21 cellular contexts compared by ENCODE assay signal in the genomic region with DNA sequence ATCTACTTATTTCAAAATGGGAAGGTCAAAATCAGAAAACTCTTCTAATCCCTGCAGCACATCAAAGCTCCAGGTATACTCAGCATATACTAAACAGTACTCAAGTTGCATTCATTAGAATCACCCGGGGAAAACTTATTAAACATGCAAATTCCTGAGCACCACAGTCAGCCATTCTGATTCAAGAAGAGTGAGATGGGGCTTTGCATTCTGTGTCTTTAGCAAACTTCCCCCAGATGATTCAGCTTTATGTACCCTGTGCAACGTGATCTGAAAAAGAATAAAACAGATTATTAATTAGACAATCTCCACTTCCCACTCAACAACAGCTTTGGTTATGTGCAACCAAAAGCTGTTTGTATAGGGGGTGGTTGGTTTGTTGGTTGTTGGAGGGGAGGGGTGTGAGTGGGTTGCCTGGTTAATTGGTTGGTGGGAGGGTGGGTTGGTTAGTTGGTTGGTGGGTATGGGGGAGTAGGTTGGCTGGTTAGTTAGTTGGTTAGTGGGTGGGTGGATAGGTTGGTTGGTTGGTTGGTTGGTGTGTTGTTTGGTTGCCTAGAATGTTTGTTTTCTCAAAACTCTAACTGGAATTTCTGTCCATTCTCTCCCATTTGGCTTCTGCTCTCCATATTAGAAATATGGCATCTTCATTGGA.
"Had no signal": no experiment of that assay in that cellular context is flagged by ENCODE, and none has a peak within 500 bp of the region (broad histone marks: within the 10 kb centered on the region; RNA-seq: fewer than 3 reads in every experiment).

No MANE protein-coding gene starts in this region.

- H3K79me2 ChIP-seq: parathyroid adenoma had no signal

- H3K9me3 ChIP-seq: body of pancreas, colonic mucosa, heart left ventricle, spleen, suprapubic skin, tibial nerve had no signal

- H3K27ac ChIP-seq: body of pancreas, cardiac muscle cell, colonic mucosa, heart left ventricle, parathyroid adenoma, spleen, suprapubic skin, tibial nerve, VCaP had no signal

- H3K27me3 ChIP-seq: body of pancreas, colonic mucosa, suprapubic skin, tibial nerve had no signal

- H2AFZ ChIP-seq: parathyroid adenoma had no signal

- H3K36me3 ChIP-seq: cardiac muscle cell, colonic mucosa, heart left ventricle, spleen, suprapubic skin, tibial nerve had no signal

- H3K4me3 ChIP-seq: body of pancreas, cardiac muscle cell, colonic mucosa, heart left ventricle, spleen, suprapubic skin, tibial nerve had no signal

- H3K9ac ChIP-seq: parathyroid adenoma had no signal

- ATAC-seq: body of pancreas, heart left ventricle, right cardiac atrium had no signal

- H3K4me1 ChIP-seq: body of pancreas, colonic mucosa, heart left ventricle, parathyroid adenoma, spleen, tibial nerve had no signal

- DNase-seq: activated CD4-positive, alpha-beta T cell treated with anti-CD3 and anti-CD28 coated beads for 48 hours; activated CD4-positive, alpha-beta T cell treated with anti-CD3 and anti-CD28 coated beads, Interleukin-2, amount 50 U/mL, for 48 hours; activated CD8-positive, alpha-beta memory T cell treated with anti-CD3 and anti-CD28 coated beads for 24 hours; activated effector memory CD4-positive, alpha-beta T cell treated with Interleukin-2 at 50 U/mL for 16 hours; activated naive CD4-positive, alpha-beta T cell treated with Interleukin-2 at 50 U/mL for 16 hours; anterior cingulate cortex; body of pancreas; colonic mucosa; effector CD8-positive, alpha-beta T cell; heart left ventricle; mammary epithelial cell; right cardiac atrium; spleen; stimulated activated naive CD4-positive, alpha-beta T cell; T-helper 1 cell had no signal

- FAIRE-seq: endometrium had no signal
